ENCODE assay signal across 28 cellular contexts in genomic region chr7:101367676-101368075, GRCh38. TPM values are rescaled to one million over a fixed set of nuclear protein-coding genes. Genes with fewer than 3 reads are reported as not detected.
"Had no signal": no experiment of that assay in that cellular context is flagged by ENCODE, and none has a peak within 500 bp of the region (broad histone marks: within the 10 kb centered on the region; RNA-seq: fewer than 3 reads in every experiment).

No MANE protein-coding gene starts in this region.

- H3K9me3 Mint-ChIP-seq: dendritic cell treated with granulocyte-macrophage colony-stimulating factor and Interleukin-4, amounts not matched to agents 40 ng/mL and 50 ng/mL, for 4 days; effector memory CD8-positive, alpha-beta T cell; immature natural killer cell; natural killer cell treated with Interleukin-12 subunit alpha and Interleukin-12 subunit beta and Interleukin-15 and Interleukin-18, amount 100 ng/mL, for 72 hours; neural progenitor cell; stimulated activated effector memory CD8-positive, alpha-beta T cell treated with anti-CD3 and anti-CD28 coated beads, Interleukin-12 subunit alpha, Interleukin-12 subunit beta, amount 100 ng/mL, for 72 hours; stimulated activated naive CD8-positive, alpha-beta T cell treated with anti-CD3 and anti-CD28 coated beads, Interleukin-15, Interleukin-2, amounts not matched to agents 100 ng/mL and 50 ng/mL, for 24 hours had no signal

- H3K36me3 Mint-ChIP-seq: immature natural killer cell; natural killer cell treated with Interleukin-12 subunit alpha and Interleukin-12 subunit beta and Interleukin-15 and Interleukin-18, amount 100 ng/mL, for 72 hours; stimulated activated effector memory CD8-positive, alpha-beta T cell treated with anti-CD3 and anti-CD28 coated beads, Interleukin-12 subunit alpha, Interleukin-12 subunit beta, amount 100 ng/mL, for 72 hours had no signal

- H3K9ac ChIP-seq: neural progenitor cell had no signal

- DNase-seq: effector memory CD8-positive, alpha-beta T cell; esophagus squamous epithelium; foreskin fibroblast; glutamatergic neuron; immature natural killer cell; left lung; lower lobe of right lung; mesenchymal stem cell; midbrain; nucleus accumbens; right cardiac atrium; stimulated activated CD4-positive, alpha-beta T cell treated with anti-CD3 and anti-CD28 coated beads, Interleukin-4, amount 100 ng/mL, for 1 hour; stimulated activated CD8-positive, alpha-beta memory T cell treated with anti-CD3 and anti-CD28 coated beads, Interleukin-4, amount 100 ng/mL, for 48 hours; testis; upper lobe of right lung had no signal

- H3K27ac Mint-ChIP-seq: dendritic cell treated with granulocyte-macrophage colony-stimulating factor and Interleukin-4, amounts not matched to agents 40 ng/mL and 50 ng/mL, for 4 days; effector memory CD8-positive, alpha-beta T cell; immature natural killer cell; natural killer cell treated with Interleukin-12 subunit alpha and Interleukin-12 subunit beta and Interleukin-15 and Interleukin-18, amount 100 ng/mL, for 72 hours; neural progenitor cell; progenitor cell of endocrine pancreas; stimulated activated effector memory CD8-positive, alpha-beta T cell treated with anti-CD3 and anti-CD28 coated beads, Interleukin-12 subunit alpha, Interleukin-12 subunit beta, amount 100 ng/mL, for 72 hours; stimulated activated naive CD8-positive, alpha-beta T cell treated with anti-CD3 and anti-CD28 coated beads, Interleukin-15, Interleukin-2, amounts not matched to agents 100 ng/mL and 50 ng/mL, for 24 hours had no signal

- H3K9me3 ChIP-seq: esophagus squamous epithelium, gastroesophageal sphincter, left lung, lower lobe of right lung, pancreas, testis, upper lobe of right lung, vagina had no signal

- ATAC-seq: effector memory CD8-positive, alpha-beta T cell; gastroesophageal sphincter; left lung; lower lobe of right lung; pancreas; right cardiac atrium; stimulated activated effector memory CD8-positive, alpha-beta T cell treated with anti-CD3 and anti-CD28 coated beads, Interleukin-12 subunit alpha, Interleukin-12 subunit beta, amount 100 ng/mL, for 72 hours; upper lobe of right lung had no signal

- H3K27me3 ChIP-seq: pancreas, testis, vagina had no signal

- H3K4me1 ChIP-seq: neural progenitor cell had no signal

- H3K4me3 ChIP-seq: esophagus squamous epithelium, gastroesophageal sphincter, left lung, lower lobe of right lung, neural progenitor cell, pancreas, testis, tibial nerve, upper lobe of right lung, vagina had no signal

- H3K4me3 Mint-ChIP-seq: dendritic cell treated with granulocyte-macrophage colony-stimulating factor and Interleukin-4, amounts not matched to agents 40 ng/mL and 50 ng/mL, for 4 days; effector memory CD8-positive, alpha-beta T cell; immature natural killer cell; natural killer cell treated with Interleukin-12 subunit alpha and Interleukin-12 subunit beta and Interleukin-15 and Interleukin-18, amount 100 ng/mL, for 72 hours; neural progenitor cell; stimulated activated effector memory CD8-positive, alpha-beta T cell treated with anti-CD3 and anti-CD28 coated beads, Interleukin-12 subunit alpha, Interleukin-12 subunit beta, amount 100 ng/mL, for 72 hours; stimulated activated naive CD8-positive, alpha-beta T cell treated with anti-CD3 and anti-CD28 coated beads, Interleukin-15, Interleukin-2, amounts not matched to agents 100 ng/mL and 50 ng/mL, for 24 hours had no signal

- H3K27me3 Mint-ChIP-seq: progenitor cell of endocrine pancreas had no signal

- H3K27ac ChIP-seq: esophagus squamous epithelium, gastroesophageal sphincter, left lung, lower lobe of right lung, neural progenitor cell, pancreas, testis, tibial nerve, upper lobe of right lung, vagina had no signal

- H3K36me3 ChIP-seq: esophagus squamous epithelium, gastroesophageal sphincter, left lung, lower lobe of right lung, neural progenitor cell, pancreas, tibial nerve, upper lobe of right lung, vagina had no signal

RNA-seq across cellular contexts. Expression of gene COL26A1, which starts 5.0 kb away (rescaled TPM):
- total RNA-seq: epithelial cell of proximal tubule; esophagus squamous epithelium; gastroesophageal sphincter; natural killer cell treated with Interleukin-12 subunit alpha and Interleukin-12 subunit beta and Interleukin-15 and Interleukin-18, amount 100 ng/mL, for 72 hours; subcutaneous adipose tissue; vagina had no signal
- polyA plus RNA-seq: immature natural killer cell, keratinocyte had no signal
